In genomic region chr1:27536004-27536757, GRCh38 we compare ENCODE assay signal across 11 cellular contexts. TPM values are rescaled to one million over a fixed set of nuclear protein-coding genes. Genes with fewer than 3 reads are reported as not detected.
DNase-seq lines count a peak whose midpoint lies in the region; ATAC-seq and TF ChIP-seq lines count a peak whose summit lies in the region.
"Had no signal": no experiment of that assay in that cellular context is flagged by ENCODE, and none has a peak within 500 bp of the region (broad histone marks: within the 10 kb centered on the region; RNA-seq: fewer than 3 reads in every experiment).

No MANE protein-coding gene starts in this region.

- H2AFZ ChIP-seq in trophoblast cell (ENCODE audit: insufficient read depth, low read length, poor library complexity), result no peak overlapping the region

- no CpG with 5 or more reads among the region's 15 CpGs for WGBS in trophoblast cell (ENCODE audit: extremely low coverage, insufficient coverage, insufficient read length)

- no peak overlapping the region for H3K14ac ChIP-seq in trophoblast cell (ENCODE audit: low read length)

- no peak overlapping the region for H3K9ac ChIP-seq in trophoblast cell (ENCODE audit: low read length)

- H4K8ac ChIP-seq in trophoblast cell (ENCODE audit: low read depth, low read length), result no peak overlapping the region

- H3K27ac ChIP-seq in left ventricle myocardium inferior (replicated peaks), result peak overlapping the region; percentile 89
- no peak overlapping the region for H3K27ac ChIP-seq in trophoblast cell (ENCODE audit: low read depth, low read length)

- H3K4me3 ChIP-seq in left ventricle myocardium inferior (no peak overlapping the region), trophoblast cell (ENCODE audit: low read depth, low read length) (no peak overlapping the region)
- H3K4me3 ChIP-seq: mucosa of descending colon had no signal

- H3K9me3 ChIP-seq in left ventricle myocardium inferior (replicated peaks) (no peaks in the 10 kb centered on the region), trophoblast cell (ENCODE audit: insufficient read depth, low read depth, low read length) (no peaks in the 10 kb centered on the region)
- H3K9me3 ChIP-seq: mucosa of descending colon had no signal

- no peak overlapping the region for H2BK5ac ChIP-seq in trophoblast cell (ENCODE audit: low read depth, low read length, poor library complexity)

- H3K23ac ChIP-seq in trophoblast cell (ENCODE audit: low read length), result no peak overlapping the region

- H3K4me1 ChIP-seq in left ventricle myocardium inferior (peaks cover 64% of the 10 kb centered on the region), trophoblast cell (ENCODE audit: control insufficient read depth in 1 of 2, insufficient read depth in 2 of 2, low read length in 2 of 2) (peaks cover 33 to 36% of the 10 kb centered on the region in 2 experiments)

- DNase-seq in Ammon's horn (ENCODE audit: low spot score), result peak; percentile 71
- peak in 36 of 56 donors; percentile 23 to 72 (median 46) for DNase-seq in amygdala (lab: John Stamatoyannopoulos, UW)
- no peak for DNase-seq in left ventricle myocardium inferior
- DNase-seq in trophoblast cell, result no peak
- DNase-seq in AG08395 (ENCODE audit: low spot score), result no peak
- no peak for DNase-seq in effector CD4-positive, alpha-beta T cell
- DNase-seq in DMS153 treated with DMSO at 0.1 percent for 48 hours (lab: John Stamatoyannopoulos, UW; ENCODE audit: unreplicated experiment), result no peak
- DNase-seq: activated gamma-delta T cell treated with Interleukin-2 at 50 U/mL for 16 hours, mucosa of descending colon, NCI-H1436 had no signal

- H4K12ac ChIP-seq in trophoblast cell (ENCODE audit: low read depth, low read length), result no peak overlapping the region

- H3K27me3 ChIP-seq in left ventricle myocardium inferior (ENCODE audit: low read depth) (no peaks in the 10 kb centered on the region), trophoblast cell (ENCODE audit: insufficient read depth, low read length) (no peaks in the 10 kb centered on the region)

- H2BK12ac ChIP-seq in trophoblast cell (ENCODE audit: low read length), result no peak overlapping the region

- H3K4me2 ChIP-seq in trophoblast cell (ENCODE audit: low read length), result peak overlapping the region; percentile 5

- H3K18ac ChIP-seq in trophoblast cell (ENCODE audit: low read length), result peak overlapping the region; percentile 14

- no peak overlapping the region for H2BK120ac ChIP-seq in trophoblast cell (ENCODE audit: insufficient read depth, low read length, poor library complexity)

- ATAC-seq in HG03457 (IDR thresholded peaks at IDR 0.05; ENCODE audit: unreplicated experiment), result no peak

- H3K4ac ChIP-seq in trophoblast cell (ENCODE audit: low read depth, low read length), result no peak overlapping the region

- no peak for TF ChIP-seq CTCF in left ventricle myocardium inferior (IDR thresholded peaks at IDR 0.05; ENCODE audit: borderline replicate concordance)

- H3K79me1 ChIP-seq in trophoblast cell (ENCODE audit: low read length), result peaks cover 19% of the 10 kb centered on the region

- peak overlapping the region; percentile 15 for H4K91ac ChIP-seq in trophoblast cell (ENCODE audit: low read depth, low read length)

- intact Hi-C loops in left ventricle myocardium inferior (cut with micrococcal nuclease), result no loop called here

- peaks cover 5% of the 10 kb centered on the region for H3K79me2 ChIP-seq in trophoblast cell (ENCODE audit: control insufficient read depth, insufficient read depth, low read length, poor library complexity)

- H3K36me3 ChIP-seq in left ventricle myocardium inferior (peaks cover 28% of the 10 kb centered on the region), trophoblast cell (ENCODE audit: control insufficient read depth in 1 of 2, insufficient read depth in 2 of 2, low read length in 2 of 2) (peaks cover 46 to 50% of the 10 kb centered on the region in 2 experiments)

- peak overlapping the region; percentile 2 for H2AK5ac ChIP-seq in trophoblast cell (ENCODE audit: low read length)

RNA-seq across cellular contexts. Expression of gene WASF2, which starts 46.2 kb away (rescaled TPM):
- 51.2 TPM for total RNA-seq in left ventricle myocardium inferior
- 54.5 and 57.3 TPM in 2 replicates for polyA plus RNA-seq in trophoblast cell (2013)

Comparison
In these comparisons a context has a peak if more than half of its experiments do, and no peak if none do; other contexts are left out.
1. DNase-seq: peak in Ammon's horn (single experiment) and amygdala (36 of 56); none in left ventricle myocardium inferior (single experiment), trophoblast cell (0 of 2), AG08395 (single experiment), effector CD4-positive, alpha-beta T cell (single experiment) and DMS153 treated with DMSO at 0.1 percent for 48 hours (single experiment).